Comparison of ENCODE assay signal across 9 cellular contexts in genomic region chr12:54420766-54421144, GRCh38. TPM values are rescaled to one million over a fixed set of nuclear protein-coding genes. Genes with fewer than 3 reads are reported as not detected.
DNase-seq lines count a peak whose midpoint lies in the region; ATAC-seq and TF ChIP-seq lines count a peak whose summit lies in the region.
"Had no signal": no experiment of that assay in that cellular context is flagged by ENCODE, and none has a peak within 500 bp of the region (broad histone marks: within the 10 kb centered on the region; RNA-seq: fewer than 3 reads in every experiment).

No MANE protein-coding gene starts in this region.

- H3K9ac ChIP-seq in mucosa of rectum (ENCODE audit: low read depth in 1 of 2, low read length in 2 of 2) = no peak overlapping the region

- H3K27me3 Mint-ChIP-seq in activated naive CD8-positive, alpha-beta T cell = no peaks in the 10 kb centered on the region
- no peaks in the 10 kb centered on the region for H3K27me3 Mint-ChIP-seq in activated naive CD8-positive, alpha-beta T cell treated with anti-CD3 and anti-CD28 coated beads, Interleukin-2, amount 50 U/mL, for 24 hours
- H3K27me3 Mint-ChIP-seq in brain = peaks cover 82% of the 10 kb centered on the region

- H3K9me3 Mint-ChIP-seq in activated naive CD8-positive, alpha-beta T cell (ENCODE audit: low read depth) = no peaks in the 10 kb centered on the region
- H3K9me3 Mint-ChIP-seq in activated naive CD8-positive, alpha-beta T cell treated with anti-CD3 and anti-CD28 coated beads, Interleukin-2, amount 50 U/mL, for 24 hours = no peaks in the 10 kb centered on the region
- no peaks in the 10 kb centered on the region for H3K9me3 Mint-ChIP-seq in brain

- DNase-seq in activated naive CD8-positive, alpha-beta T cell treated with anti-CD3 and anti-CD28 coated beads, Interleukin-2, amount 50 U/mL, for 24 hours = no peak
- no peak for DNase-seq in NCI-H446 treated with DMSO at 0.1 percent for 48 hours (lab: John Stamatoyannopoulos, UW)
- no peak for DNase-seq in SKM-1 treated with dmso at 0.1 percent for 144 hours (lab: John Stamatoyannopoulos, UW; ENCODE audit: unreplicated experiment)

- no peak overlapping the region for H3K4me3 ChIP-seq in mucosa of rectum (ENCODE audit: low read length in 2 of 2)
- H3K4me3 ChIP-seq in urinary bladder (ENCODE audit: low read depth, low read length) = no peak overlapping the region

- H3K27ac Mint-ChIP-seq in activated naive CD8-positive, alpha-beta T cell = peak overlapping the region; percentile 81
- H3K27ac Mint-ChIP-seq in activated naive CD8-positive, alpha-beta T cell treated with anti-CD3 and anti-CD28 coated beads, Interleukin-2, amount 50 U/mL, for 24 hours = no peak overlapping the region
- peak overlapping the region in 3 of 5 experiments; percentile 6 to 33 (median 26) for H3K27ac Mint-ChIP-seq in brain

- ATAC-seq in activated naive CD8-positive, alpha-beta T cell treated with anti-CD3 and anti-CD28 coated beads, Interleukin-2, amount 50 U/mL, for 24 hours = no peak
- ATAC-seq in GM19351 (IDR thresholded peaks at IDR 0.05; ENCODE audit: unreplicated experiment) = no peak

- H3K36me3 ChIP-seq in mucosa of rectum (ENCODE audit: control insufficient read depth in 2 of 2, insufficient read depth in 2 of 2, low read length in 2 of 2) = no peaks in the 10 kb centered on the region
- no peaks in the 10 kb centered on the region for H3K36me3 ChIP-seq in urinary bladder (ENCODE audit: insufficient read depth)

- H3K36me3 Mint-ChIP-seq in activated naive CD8-positive, alpha-beta T cell = no peaks in the 10 kb centered on the region
- H3K36me3 Mint-ChIP-seq in activated naive CD8-positive, alpha-beta T cell treated with anti-CD3 and anti-CD28 coated beads, Interleukin-2, amount 50 U/mL, for 24 hours (ENCODE audit: low read depth) = no peaks in the 10 kb centered on the region
- no peaks in the 10 kb centered on the region for H3K36me3 Mint-ChIP-seq in brain

- H3K27ac ChIP-seq in mucosa of rectum (ENCODE audit: low read depth in 2 of 2, low read length in 2 of 2) = peak overlapping the region; percentile 80 to 84
- peak overlapping the region; percentile 80 for H3K27ac ChIP-seq in urinary bladder (ENCODE audit: low read depth)

- peak overlapping the region; percentile 58 for H3K4me3 Mint-ChIP-seq in activated naive CD8-positive, alpha-beta T cell
- H3K4me3 Mint-ChIP-seq in activated naive CD8-positive, alpha-beta T cell treated with anti-CD3 and anti-CD28 coated beads, Interleukin-2, amount 50 U/mL, for 24 hours = no peak overlapping the region
- H3K4me3 Mint-ChIP-seq in brain = peak overlapping the region in 3 of 5 experiments; percentile 48 to 91 (median 77)

- WGBS in urinary bladder = 44% methylated on average over 2 of the region's 2 CpGs

- no peak for TF ChIP-seq CTCF in brain (conservative IDR thresholded peaks at IDR 0.05)

- no peaks in the 10 kb centered on the region for H3K9me3 ChIP-seq in mucosa of rectum (ENCODE audit: control insufficient read depth in 2 of 2, low read length in 2 of 2)

- peaks cover 43% of the 10 kb centered on the region for H3K4me1 Mint-ChIP-seq in activated naive CD8-positive, alpha-beta T cell (ENCODE audit: low read depth)
- peaks cover 48% of the 10 kb centered on the region for H3K4me1 Mint-ChIP-seq in activated naive CD8-positive, alpha-beta T cell treated with anti-CD3 and anti-CD28 coated beads, Interleukin-2, amount 50 U/mL, for 24 hours
- peaks cover 45% of the 10 kb centered on the region for H3K4me1 Mint-ChIP-seq in brain

- H3K27me3 ChIP-seq in mucosa of rectum (ENCODE audit: control insufficient read depth in 2 of 2, insufficient read depth in 2 of 2, low read length in 2 of 2) = peaks cover 5 to 7% of the 10 kb centered on the region in 2 donors

- H3K4me1 ChIP-seq in mucosa of rectum (ENCODE audit: control insufficient read depth in 2 of 2, insufficient read depth in 2 of 2, low read length in 2 of 2) (no peaks in the 10 kb centered on the region), urinary bladder (ENCODE audit: insufficient read depth) (peaks cover 4% of the 10 kb centered on the region)

RNA-seq across cellular contexts. Expression of gene ITGA5, which starts 1.7 kb away (rescaled TPM):
- polyA plus RNA-seq in brain (ENCODE audit: insufficient read depth, low read depth, low replicate concordance) (12.0 TPM), urinary bladder (702 TPM)
- total RNA-seq in urinary bladder = 139 TPM

RNA-seq across cellular contexts. Expression of gene ZNF385A, which starts 36.2 kb away (rescaled TPM):
- polyA plus RNA-seq in brain (ENCODE audit: insufficient read depth, low read depth, low replicate concordance) = 109 TPM
- 5.0 TPM for total RNA-seq in urinary bladder
- 26.3 TPM for polyA plus RNA-seq in urinary bladder

RNA-seq across cellular contexts. Expression of gene GTSF1, which starts 52.6 kb away (rescaled TPM):
- not detected for polyA plus RNA-seq in brain (ENCODE audit: insufficient read depth, low read depth, low replicate concordance)
- total RNA-seq in urinary bladder = not detected
- polyA plus RNA-seq in urinary bladder = 0.30 TPM
- total RNA-seq: pulmonary artery endothelial cell had no signal

RNA-seq across cellular contexts. Expression of gene GPR84, which starts 56.5 kb away (rescaled TPM):
- polyA plus RNA-seq in brain (ENCODE audit: insufficient read depth, low read depth, low replicate concordance) (not detected), urinary bladder (0.96 TPM)
- total RNA-seq in urinary bladder = 0.26 TPM
- total RNA-seq: pulmonary artery endothelial cell had no signal

Comparison
In these comparisons a context has a peak if more than half of its experiments do, and no peak if none do; other contexts are left out.
1. RNA of gene ITGA5, which starts 1.7 kb away (polyA plus RNA-seq): 702 TPM in urinary bladder (single experiment); 12.0 TPM in brain (single experiment); every median in the first group is over 10 times any median in the second.